9 cellular contexts compared by ENCODE assay signal in genomic region chr5:72556351-72557146, GRCh38. TPM values are rescaled to one million over a fixed set of nuclear protein-coding genes. Genes with fewer than 3 reads are reported as not detected.
DNase-seq lines count a peak whose midpoint lies in the region; ATAC-seq and TF ChIP-seq lines count a peak whose summit lies in the region.
"Had no signal": no experiment of that assay in that cellular context is flagged by ENCODE, and none has a peak within 500 bp of the region (broad histone marks: within the 10 kb centered on the region; RNA-seq: fewer than 3 reads in every experiment).

No MANE protein-coding gene starts in this region.

- WGBS in liver, result 3% methylated on average over 41 of the region's 41 CpGs

- ATAC-seq in GM19372 (IDR thresholded peaks at IDR 0.05; ENCODE audit: low read depth, unreplicated experiment), result peak; percentile 79
- peak; percentile 87 for ATAC-seq in HG03571 (IDR thresholded peaks at IDR 0.05; ENCODE audit: unreplicated experiment)

- H3K4me1 ChIP-seq in SJCRH30 (peaks cover 34% of the 10 kb centered on the region), liver (ENCODE audit: control insufficient read depth in 4 of 4, insufficient read depth in 4 of 4, low read length in 3 of 4) (peaks cover 0 to 17% (median 7%) of the 10 kb centered on the region in 4 donors)

- DNase-seq in COR-L47 (lab: John Stamatoyannopoulos, UW), result peak; percentile 27
- peak; percentile 95 to 96 for DNase-seq in SJCRH30
- peak; percentile 72 to 87 for DNase-seq in dermis microvascular lymphatic vessel endothelial cell (ENCODE audit: low read depth in 2 of 2)
- peak; percentile 4 to 16 for DNase-seq in stimulated activated CD4-positive, alpha-beta T cell treated with anti-CD3 and anti-CD28 coated beads, Interleukin-4, amount 100 ng/mL, for 4 hours
- no peak for DNase-seq in NCI-H446 treated with DMSO at 0.1 percent for 48 hours (lab: John Stamatoyannopoulos, UW)

- no peaks in the 10 kb centered on the region for H3K27me3 ChIP-seq in SJCRH30
- no peaks in the 10 kb centered on the region for H3K27me3 ChIP-seq in liver (ENCODE audit: control insufficient read depth in 4 of 4, insufficient read depth in 4 of 4, low read length in 3 of 4)

- peak overlapping the region in 1 of 2 donors; percentile 50 for H3K9ac ChIP-seq in liver (ENCODE audit: low read depth in 1 of 2, low read length in 2 of 2)

- no peaks in the 10 kb centered on the region for H3K36me3 ChIP-seq in SJCRH30
- no peaks in the 10 kb centered on the region for H3K36me3 ChIP-seq in liver (ENCODE audit: control insufficient read depth in 4 of 4, insufficient read depth in 3 of 4, low read depth in 1 of 4, low read length in 3 of 4)

- H3K4me3 ChIP-seq in SJCRH30, result peak overlapping the region; percentile 55
- H3K4me3 ChIP-seq in liver (ENCODE audit: low read depth in 1 of 3, low read length in 3 of 3), result peak overlapping the region; percentile 21 to 53 (median 36)

- TF ChIP-seq CTCF in liver (IDR thresholded peaks at IDR 0.05; ENCODE audit: low read depth, low read length, missing input control), result no peak

- peak overlapping the region; percentile 79 for H3K27ac ChIP-seq in SJCRH30
- peak overlapping the region; percentile 60 to 64 for H3K27ac ChIP-seq in liver (ENCODE audit: low read depth in 1 of 2, low read length in 2 of 2)

- H3K9me3 ChIP-seq in SJCRH30 (replicated peaks) (no peaks in the 10 kb centered on the region), liver (ENCODE audit: control insufficient read depth in 4 of 4, low read length in 3 of 4) (no peaks in the 10 kb centered on the region)

- TF ChIP-seq RAD21 in liver (IDR thresholded peaks at IDR 0.05), result no peak

TF ChIP-seq in liver, 16 proteins besides CTCF, POLR2A, EP300 and RAD21:
- TF ChIP-seq ZBTB33 (IDR thresholded peaks at IDR 0.05), result no peak
- TF ChIP-seq MAX (IDR thresholded peaks at IDR 0.05), result no peak
- no peak for TF ChIP-seq GABPA (IDR thresholded peaks at IDR 0.05 in 1 of 2, conservative IDR thresholded peaks at IDR 0.05 in 1 of 2)
- TF ChIP-seq SP1 (IDR thresholded peaks at IDR 0.05), result no peak
- no peak for TF ChIP-seq FOXA2 (IDR thresholded peaks at IDR 0.05)
- no peak for TF ChIP-seq FOXA1 (IDR thresholded peaks at IDR 0.05)
- no peak for TF ChIP-seq REST (IDR thresholded peaks at IDR 0.05)
- no peak for TF ChIP-seq EGR1 (IDR thresholded peaks at IDR 0.05; ENCODE audit: low read depth in 2 of 2)
- no peak for TF ChIP-seq YY1 (IDR thresholded peaks at IDR 0.05)

RNA-seq across cellular contexts. Expression of gene ZNF366, which starts 49.3 kb away (rescaled TPM):
- total RNA-seq in SJCRH30 (2014; rRNA removed; shearing (Covaris generic)), result 0.12 and 0.25 TPM in 2 replicates
- total RNA-seq in dermis microvascular lymphatic vessel endothelial cell (1.6 and 1.9 TPM in 2 replicates), liver (1 to 10 TPM in 1 of 2 donors, under 1 TPM in 1; 0.75 to 1.0 TPM)
- under 1 TPM; 0.71 to 0.76 TPM for polyA plus RNA-seq in liver
- total RNA-seq: T-helper 2 cell treated with Interferon-gamma antibody and Interleukin-4, amounts not matched to agents 100 ng/mL and 5 ng/mL, for 36 hours had no signal
